22 cellular contexts compared by ENCODE assay signal in genomic region chr11:124869331-124869730, GRCh38. TPM values are rescaled to one million over a fixed set of nuclear protein-coding genes. Genes with fewer than 3 reads are reported as not detected.
DNase-seq lines count a peak whose midpoint lies in the region; ATAC-seq lines count a peak whose summit lies in the region.
"Had no signal": no experiment of that assay in that cellular context is flagged by ENCODE, and none has a peak within 500 bp of the region (broad histone marks: within the 10 kb centered on the region; RNA-seq: fewer than 3 reads in every experiment).

No MANE protein-coding gene starts in this region.

- peak overlapping the region; percentile 53 to 72 for H3K4me3 Mint-ChIP-seq in stimulated activated naive CD8-positive, alpha-beta T cell treated with anti-CD3 and anti-CD28 coated beads, Interleukin-15, amount 100 ng/mL, for 72 hours
- H3K4me3 Mint-ChIP-seq in activated naive CD8-positive, alpha-beta T cell treated with anti-CD3 and anti-CD28 coated beads, Interleukin-2, amount 50 U/mL, for 24 hours: peak overlapping the region; percentile 45
- H3K4me3 Mint-ChIP-seq in activated CD4-positive, alpha-beta T cell treated with anti-CD3 and anti-CD28 coated beads, Interleukin-2, amount 10 ng/mL, durations not matched to agents 7 days and 5 days: no peak overlapping the region
- H3K4me3 Mint-ChIP-seq: neural crest cell had no signal

- H3K9me3 Mint-ChIP-seq in stimulated activated naive CD8-positive, alpha-beta T cell treated with anti-CD3 and anti-CD28 coated beads, Interleukin-15, amount 100 ng/mL, for 72 hours: no peaks in the 10 kb centered on the region
- no peaks in the 10 kb centered on the region for H3K9me3 Mint-ChIP-seq in activated naive CD8-positive, alpha-beta T cell treated with anti-CD3 and anti-CD28 coated beads, Interleukin-2, amount 50 U/mL, for 24 hours
- no peaks in the 10 kb centered on the region for H3K9me3 Mint-ChIP-seq in activated CD4-positive, alpha-beta T cell treated with anti-CD3 and anti-CD28 coated beads, Interleukin-2, amount 10 ng/mL, durations not matched to agents 7 days and 5 days
- H3K9me3 Mint-ChIP-seq: neural crest cell had no signal

- POLR2A ChIA-PET in activated CD4-positive, alpha-beta T cell treated with anti-CD3 and anti-CD28 coated beads, Interleukin-2, amount 10 ng/mL, durations not matched to agents 7 days and 5 days (lab: Charles Lee): no interaction called here

- no peaks in the 10 kb centered on the region for H3K36me3 Mint-ChIP-seq in activated naive CD8-positive, alpha-beta T cell treated with anti-CD3 and anti-CD28 coated beads, Interleukin-2, amount 50 U/mL, for 24 hours (ENCODE audit: low read depth)
- no peaks in the 10 kb centered on the region for H3K36me3 Mint-ChIP-seq in activated CD4-positive, alpha-beta T cell treated with anti-CD3 and anti-CD28 coated beads, Interleukin-2, amount 10 ng/mL, durations not matched to agents 7 days and 5 days (ENCODE audit: low read depth)

- peaks cover 43% of the 10 kb centered on the region for H3K4me1 Mint-ChIP-seq in stimulated activated naive CD8-positive, alpha-beta T cell treated with anti-CD3 and anti-CD28 coated beads, Interleukin-15, amount 100 ng/mL, for 72 hours
- peaks cover 25% of the 10 kb centered on the region for H3K4me1 Mint-ChIP-seq in activated naive CD8-positive, alpha-beta T cell treated with anti-CD3 and anti-CD28 coated beads, Interleukin-2, amount 50 U/mL, for 24 hours
- peaks cover 18% of the 10 kb centered on the region for H3K4me1 Mint-ChIP-seq in activated CD4-positive, alpha-beta T cell treated with anti-CD3 and anti-CD28 coated beads, Interleukin-2, amount 10 ng/mL, durations not matched to agents 7 days and 5 days
- H3K4me1 Mint-ChIP-seq: neural crest cell had no signal

- no peak for DNase-seq in stimulated activated naive CD8-positive, alpha-beta T cell treated with anti-CD3 and anti-CD28 coated beads, Interleukin-15, amount 100 ng/mL, for 72 hours
- no peak for DNase-seq in stimulated activated naive CD8-positive, alpha-beta T cell treated with anti-CD3 and anti-CD28 coated beads, Interleukin-15, Interleukin-2, amounts not matched to agents 100 U/mL and 50 U/mL, for 24 hours
- no peak for DNase-seq in activated naive CD8-positive, alpha-beta T cell treated with anti-CD3 and anti-CD28 coated beads, Interleukin-2, amount 50 U/mL, for 24 hours
- peak; percentile 39 for DNase-seq in left kidney (ENCODE audit: low read depth, low spot score)
- DNase-seq in central memory CD4-positive, alpha-beta T cell: no peak
- no peak for DNase-seq in activated CD4-positive, alpha-beta T cell treated with anti-CD3 and anti-CD28 coated beads, Interleukin-2, amount 10 ng/mL, durations not matched to agents 7 days and 5 days
- DNase-seq: adrenal gland; GDM1; KBM-7; left ventricle myocardium inferior; NCI-H2171; NCI-H524 treated with DMSO at 0.1 percent for 48 hours; stimulated activated CD4-positive, alpha-beta T cell treated with anti-CD3 and anti-CD28 coated beads, Interleukin-1b, Interleukin-23, amount 100 ng/mL, for 48 hours had no signal

- H3K27ac Mint-ChIP-seq in stimulated activated naive CD8-positive, alpha-beta T cell treated with anti-CD3 and anti-CD28 coated beads, Interleukin-15, amount 100 ng/mL, for 72 hours: no peak overlapping the region
- no peak overlapping the region for H3K27ac Mint-ChIP-seq in activated naive CD8-positive, alpha-beta T cell treated with anti-CD3 and anti-CD28 coated beads, Interleukin-2, amount 50 U/mL, for 24 hours
- no peak overlapping the region for H3K27ac Mint-ChIP-seq in activated CD4-positive, alpha-beta T cell treated with anti-CD3 and anti-CD28 coated beads, Interleukin-2, amount 10 ng/mL, durations not matched to agents 7 days and 5 days
- H3K27ac Mint-ChIP-seq: progenitor cell of endocrine pancreas had no signal

- ATAC-seq in stimulated activated naive CD8-positive, alpha-beta T cell treated with anti-CD3 and anti-CD28 coated beads, Interleukin-15, amount 100 ng/mL, for 72 hours: no peak
- ATAC-seq in stimulated activated naive CD8-positive, alpha-beta T cell treated with anti-CD3 and anti-CD28 coated beads, Interleukin-15, Interleukin-2, amounts not matched to agents 100 U/mL and 50 U/mL, for 24 hours: no peak
- no peak for ATAC-seq in activated naive CD8-positive, alpha-beta T cell treated with anti-CD3 and anti-CD28 coated beads, Interleukin-2, amount 50 U/mL, for 24 hours
- no peak for ATAC-seq in activated CD4-positive, CD25-positive, alpha-beta regulatory T cell treated with anti-CD3 and anti-CD28 coated beads, Interleukin-2, amount 50 U/mL, for 24 hours

- H3K27me3 Mint-ChIP-seq in stimulated activated naive CD8-positive, alpha-beta T cell treated with anti-CD3 and anti-CD28 coated beads, Interleukin-15, amount 100 ng/mL, for 72 hours: peaks cover 100% of the 10 kb centered on the region
- H3K27me3 Mint-ChIP-seq in activated naive CD8-positive, alpha-beta T cell treated with anti-CD3 and anti-CD28 coated beads, Interleukin-2, amount 50 U/mL, for 24 hours: peaks cover 79% of the 10 kb centered on the region
- H3K27me3 Mint-ChIP-seq in activated CD4-positive, alpha-beta T cell treated with anti-CD3 and anti-CD28 coated beads, Interleukin-2, amount 10 ng/mL, durations not matched to agents 7 days and 5 days: peaks cover 92% of the 10 kb centered on the region

- CTCF ChIA-PET in activated CD4-positive, alpha-beta T cell treated with anti-CD3 and anti-CD28 coated beads, Interleukin-2, amount 10 ng/mL, durations not matched to agents 7 days and 5 days (lab: Charles Lee): interaction anchor here (1.0 to 1.2 kb wide), 2 partner anchors 11 to 33 kb away, joined by 3 to 5 read pairs; no protein-coding TSS in a partner anchor

RNA-seq across cellular contexts. Expression of gene ROBO3, which starts 4.1 kb away (rescaled TPM):
- total RNA-seq in activated CD4-positive, alpha-beta T cell treated with anti-CD3 and anti-CD28 coated beads, Interleukin-2, amount 10 ng/mL, durations not matched to agents 7 days and 5 days: 10 to 100 TPM; 12.0 to 12.1 TPM

RNA-seq across cellular contexts. Expression of gene ROBO4, which starts 28.3 kb away (rescaled TPM):
- not detected for total RNA-seq in activated CD4-positive, alpha-beta T cell treated with anti-CD3 and anti-CD28 coated beads, Interleukin-2, amount 10 ng/mL, durations not matched to agents 7 days and 5 days
- total RNA-seq: progenitor cell of endocrine pancreas had no signal

RNA-seq across cellular contexts. Expression of gene HEPN1, which starts 49.7 kb away (rescaled TPM):
- not detected for total RNA-seq in activated CD4-positive, alpha-beta T cell treated with anti-CD3 and anti-CD28 coated beads, Interleukin-2, amount 10 ng/mL, durations not matched to agents 7 days and 5 days
- total RNA-seq: breast epithelium; endothelial cell of umbilical vein; left ventricle myocardium inferior; neural crest cell; progenitor cell of endocrine pancreas; RPMI7951; skeletal muscle tissue; suprapubic skin; T-helper 2 cell treated with Interferon-gamma antibody and Interleukin-4, amounts not matched to agents 100 ng/mL and 5 ng/mL, for 36 hours had no signal
